In genomic region chr9:76036762-76037161, GRCh38 we compare ENCODE assay signal across 28 cellular contexts.
"Had no signal": no experiment of that assay in that cellular context is flagged by ENCODE, and none has a peak within 500 bp of the region (broad histone marks: within the 10 kb centered on the region; RNA-seq: fewer than 3 reads in every experiment).

No MANE protein-coding gene starts in this region.

- H3K9me3 ChIP-seq: esophagus squamous epithelium, neutrophil, prostate gland, right atrium auricular region, sigmoid colon, testis, tibial artery had no signal

- ATAC-seq: effector memory CD8-positive, alpha-beta T cell; left lobe of liver; naive thymus-derived CD4-positive, alpha-beta T cell; stimulated activated effector memory CD8-positive, alpha-beta T cell treated with anti-CD3 and anti-CD28 coated beads, Interleukin-12 subunit alpha, Interleukin-12 subunit beta, amount 100 ng/mL, for 72 hours; stimulated activated naive CD8-positive, alpha-beta T cell treated with anti-CD3 and anti-CD28 coated beads, Interleukin-15, Interleukin-2, amounts not matched to agents 100 U/mL and 50 U/mL, for 24 hours had no signal

- H3K4me1 ChIP-seq: esophagus squamous epithelium, parathyroid adenoma, prostate gland, right atrium auricular region, testis had no signal

- H3K79me2 ChIP-seq: parathyroid adenoma had no signal

- H3K27me3 Mint-ChIP-seq: effector memory CD8-positive, alpha-beta T cell; naive thymus-derived CD4-positive, alpha-beta T cell; type B pancreatic cell had no signal

- H3K27ac ChIP-seq: esophagus squamous epithelium, neutrophil, parathyroid adenoma, prostate gland, right atrium auricular region, sigmoid colon, testis, tibial artery had no signal

- DNase-seq: cerebellar nuclear complex; cortex of kidney; effector memory CD8-positive, alpha-beta T cell; erythroblast; esophagus squamous epithelium; foreskin melanocyte; glutamatergic neuron; hypothalamus; kidney; mammary epithelial cell; mesendoderm; midbrain; naive thymus-derived CD4-positive, alpha-beta T cell; sigmoid colon; stimulated activated CD4-positive, alpha-beta T cell treated with anti-CD3 and anti-CD28 coated beads, Interleukin-2, amount 100 ng/mL, for 24 hours; stimulated activated CD4-positive, alpha-beta T cell treated with anti-CD3 and anti-CD28 coated beads, Interleukin-4, amount 100 ng/mL, for 24 hours; stimulated activated naive CD8-positive, alpha-beta T cell treated with anti-CD3 and anti-CD28 coated beads, Interleukin-15, Interleukin-2, amounts not matched to agents 100 U/mL and 50 U/mL, for 24 hours; substantia nigra; testis; tibial artery had no signal

- H3K4me1 Mint-ChIP-seq: stimulated activated effector memory CD8-positive, alpha-beta T cell treated with anti-CD3 and anti-CD28 coated beads, Interleukin-12 subunit alpha, Interleukin-12 subunit beta, amount 100 ng/mL, for 72 hours had no signal

- H3K4me3 Mint-ChIP-seq: effector memory CD8-positive, alpha-beta T cell; naive thymus-derived CD4-positive, alpha-beta T cell; nephron; stimulated activated effector memory CD8-positive, alpha-beta T cell treated with anti-CD3 and anti-CD28 coated beads, Interleukin-12 subunit alpha, Interleukin-12 subunit beta, amount 100 ng/mL, for 72 hours; type B pancreatic cell had no signal

- H3K9me3 Mint-ChIP-seq: effector memory CD8-positive, alpha-beta T cell; naive thymus-derived CD4-positive, alpha-beta T cell; nephron; stimulated activated effector memory CD8-positive, alpha-beta T cell treated with anti-CD3 and anti-CD28 coated beads, Interleukin-12 subunit alpha, Interleukin-12 subunit beta, amount 100 ng/mL, for 72 hours had no signal

- H3K36me3 ChIP-seq: neutrophil, prostate gland, right atrium auricular region, sigmoid colon had no signal

- H3K36me3 Mint-ChIP-seq: stimulated activated effector memory CD8-positive, alpha-beta T cell treated with anti-CD3 and anti-CD28 coated beads, Interleukin-12 subunit alpha, Interleukin-12 subunit beta, amount 100 ng/mL, for 72 hours had no signal

- H3K4me3 ChIP-seq: esophagus squamous epithelium, prostate gland, right atrium auricular region, sigmoid colon, testis, tibial artery had no signal

- H3K27ac Mint-ChIP-seq: effector memory CD8-positive, alpha-beta T cell; naive thymus-derived CD4-positive, alpha-beta T cell; nephron; stimulated activated effector memory CD8-positive, alpha-beta T cell treated with anti-CD3 and anti-CD28 coated beads, Interleukin-12 subunit alpha, Interleukin-12 subunit beta, amount 100 ng/mL, for 72 hours; type B pancreatic cell had no signal

- H2AFZ ChIP-seq: parathyroid adenoma had no signal

- H3K27me3 ChIP-seq: esophagus squamous epithelium, neutrophil, right atrium auricular region, sigmoid colon, testis, tibial artery had no signal
